Comparison of ENCODE assay signal across 8 cellular contexts in the genomic region with DNA sequence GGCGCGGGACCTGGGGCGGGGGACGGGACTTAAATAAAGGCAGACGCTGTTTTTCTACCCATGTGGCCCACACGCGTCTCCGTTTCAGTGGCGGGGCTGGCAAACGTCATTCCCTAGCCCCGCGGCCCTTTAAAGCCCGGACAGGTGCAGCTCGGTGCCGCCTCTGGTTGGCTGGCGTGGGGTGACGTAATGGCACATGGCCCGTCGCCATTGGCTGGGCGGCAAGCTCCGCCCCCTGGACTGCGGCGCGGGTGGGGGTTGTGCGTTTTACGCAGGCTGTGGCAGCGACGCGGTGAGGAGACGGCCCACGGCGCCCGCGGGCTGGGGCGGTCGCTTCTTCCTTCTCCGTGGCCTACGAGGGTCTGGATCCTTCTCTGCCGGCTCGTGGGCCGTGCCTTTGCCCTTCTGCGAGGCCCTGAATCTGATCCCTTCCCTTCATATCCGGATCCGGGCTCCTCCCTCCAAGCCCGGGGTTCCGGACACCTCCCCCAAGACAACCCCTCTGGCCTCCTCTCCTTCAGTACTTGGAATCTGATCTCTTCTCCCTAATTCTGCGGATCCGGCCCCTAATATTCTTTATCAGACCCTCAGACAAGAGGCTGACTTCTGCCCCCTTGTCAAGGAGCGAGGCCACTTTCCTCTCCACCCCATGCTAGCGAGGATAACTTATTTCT. TPM values are rescaled to one million over a fixed set of nuclear protein-coding genes. Genes with fewer than 3 reads are reported as not detected.
DNase-seq lines count a peak whose midpoint lies in the region; ATAC-seq and TF ChIP-seq lines count a peak whose summit lies in the region.

CRELD1 (plus strand) TSS at position 274 of the 674 bp plus-strand sequence. CDS start 605 bp downstream, outside the sequence.

- TF ChIP-seq CTCF in hepatocyte (IDR thresholded peaks at IDR 0.05; ENCODE audit: poor library complexity) = no peak

- no peaks in the 10 kb centered on the region for H4K20me1 ChIP-seq in hepatocyte (ENCODE audit: insufficient read depth, poor library complexity, severe bottlenecking)

- peak; percentile 78 for TF ChIP-seq POLR2A in GM18505 (IDR thresholded peaks at IDR 0.05; ENCODE audit: borderline replicate concordance, extremely low read depth, insufficient read depth, insufficient read length)

- ATAC-seq in GM18505 (IDR thresholded peaks at IDR 0.05; ENCODE audit: unreplicated experiment) = peak; percentile 82
- peak; percentile 88 for ATAC-seq in HG02938 (IDR thresholded peaks at IDR 0.05; ENCODE audit: unreplicated experiment)

- no peaks in the 10 kb centered on the region for H3K36me3 ChIP-seq in hepatocyte (replicated peaks; ENCODE audit: insufficient read depth, low read depth)

- H3K79me2 ChIP-seq in hepatocyte = peaks cover 26% of the 10 kb centered on the region

- DNase-seq in NCI-H2029 treated with DMSO at 0.1 percent for 48 hours (lab: John Stamatoyannopoulos, UW) (peak; percentile 92), T1000 (lab: John Stamatoyannopoulos, UW) (peak; percentile 94), astrocyte of the hippocampus (ENCODE audit: low read depth, low spot score) (peak; percentile 98), hepatocyte (ENCODE audit: low spot score) (peak; percentile 97), retina (peak; percentile 98), amniotic stem cell (lab: John Stamatoyannopoulos, UW) (no peak)

- no peaks in the 10 kb centered on the region for H3K9me2 ChIP-seq in hepatocyte (replicated peaks; ENCODE audit: insufficient read depth)

- H3K4me1 ChIP-seq in hepatocyte (ENCODE audit: insufficient read depth) = peaks cover 29% of the 10 kb centered on the region

- 1% methylated on average over 47 of the region's 50 CpGs for WGBS in hepatocyte (ENCODE audit: low lambda C conversion rate, missing lambda C conversion rate)

- no peaks in the 10 kb centered on the region for H3K9me3 ChIP-seq in hepatocyte (ENCODE audit: low read depth)

- peak within 1 kb of the TSS; percentile 61 for H3K4me3 ChIP-seq in hepatocyte

- H3K4me2 ChIP-seq in hepatocyte = peak within 1 kb of the TSS; percentile 99

- peak within 1 kb of the TSS; percentile 86 for H2AFZ ChIP-seq in hepatocyte

- H3K27me3 ChIP-seq in hepatocyte = no peaks in the 10 kb centered on the region

- H3K27ac ChIP-seq in hepatocyte = peak within 1 kb of the TSS; percentile 95

RNA-seq across cellular contexts. Expression of gene CRELD1, which starts in this region (rescaled TPM):
- total RNA-seq in hepatocyte = 40.5 and 43.9 TPM in 2 replicates
- polyA plus RNA-seq in hepatocyte = 82.9 and 83.6 TPM in 2 replicates
